ENCODE assay signal across 25 cellular contexts in genomic region chr20:63073738-63074065, GRCh38.
A peak's percentile ranks its signal among the peaks of the same experiment; 100 is the strongest.
DNase-seq lines count a peak whose midpoint lies in the region; ATAC-seq and TF ChIP-seq lines count a peak whose summit lies in the region.
"Had no signal": no experiment of that assay in that cellular context is flagged by ENCODE, and none has a peak within 500 bp of the region (broad histone marks: within the 10 kb centered on the region; RNA-seq: fewer than 3 reads in every experiment).

No MANE protein-coding gene starts in this region.

- H3K4me3 ChIP-seq in trophoblast cell (ENCODE audit: low read depth, low read length) (peak overlapping the region; percentile 36), SJCRH30 (no peak overlapping the region)
- H3K4me3 ChIP-seq: GM23248, SJSA1 had no signal

- no peak overlapping the region for H2BK5ac ChIP-seq in trophoblast cell (ENCODE audit: low read depth, low read length, poor library complexity)

- no peaks in the 10 kb centered on the region for H3K79me2 ChIP-seq in trophoblast cell (ENCODE audit: control insufficient read depth, insufficient read depth, low read length, poor library complexity)

- no peak for TF ChIP-seq CTCF in natural killer cell (IDR thresholded peaks at IDR 0.05)
- TF ChIP-seq CTCF in glutamatergic neuron (IDR thresholded peaks at IDR 0.05; ENCODE audit: partially characterized antibody, unreplicated experiment): no peak

- no peak overlapping the region for H3K4me2 ChIP-seq in trophoblast cell (ENCODE audit: low read length)
- H3K4me2 ChIP-seq: KMS-11 had no signal

- H2AK5ac ChIP-seq in trophoblast cell (ENCODE audit: low read length): no peak overlapping the region

- H3K4me1 ChIP-seq in trophoblast cell (ENCODE audit: control insufficient read depth in 1 of 2, insufficient read depth in 2 of 2, low read length in 2 of 2) (no peaks in the 10 kb centered on the region), SJCRH30 (no peaks in the 10 kb centered on the region)
- H3K4me1 ChIP-seq: SJSA1 had no signal

- no peak overlapping the region for H2AFZ ChIP-seq in trophoblast cell (ENCODE audit: insufficient read depth, low read length, poor library complexity)
- H2AFZ ChIP-seq: GM23248 had no signal

- peaks cover 25% of the 10 kb centered on the region for H3K36me3 Mint-ChIP-seq in natural killer cell treated with Interleukin-12 subunit alpha and Interleukin-12 subunit beta and Interleukin-15 and Interleukin-18, amount 100 ng/mL, for 72 hours
- H3K36me3 Mint-ChIP-seq in natural killer cell (peaks cover 18% of the 10 kb centered on the region), glutamatergic neuron (ENCODE audit: unreplicated experiment) (peaks cover 12% of the 10 kb centered on the region)

- no peaks in the 10 kb centered on the region for H3K4me1 Mint-ChIP-seq in natural killer cell treated with Interleukin-12 subunit alpha and Interleukin-12 subunit beta and Interleukin-15 and Interleukin-18, amount 100 ng/mL, for 72 hours (ENCODE audit: low read depth in 2 of 2)
- H3K4me1 Mint-ChIP-seq in natural killer cell (no peaks in the 10 kb centered on the region), glutamatergic neuron (ENCODE audit: low read depth, unreplicated experiment) (peaks cover 2% of the 10 kb centered on the region)

- peaks cover 17 to 25% of the 10 kb centered on the region in 2 donors for H3K27me3 Mint-ChIP-seq in natural killer cell treated with Interleukin-12 subunit alpha and Interleukin-12 subunit beta and Interleukin-15 and Interleukin-18, amount 100 ng/mL, for 72 hours
- H3K27me3 Mint-ChIP-seq in natural killer cell (ENCODE audit: low read depth in 2 of 2) (peaks cover 22 to 34% of the 10 kb centered on the region in 2 donors), glutamatergic neuron (ENCODE audit: unreplicated experiment) (peaks cover 19% of the 10 kb centered on the region)

- no peak overlapping the region for H4K91ac ChIP-seq in trophoblast cell (ENCODE audit: low read depth, low read length)

- H3K18ac ChIP-seq in trophoblast cell (ENCODE audit: low read length): no peak overlapping the region

- H3K27me3 ChIP-seq in trophoblast cell (ENCODE audit: insufficient read depth, low read length): peaks cover 30% of the 10 kb centered on the region
- H3K27me3 ChIP-seq in SJCRH30: no peaks in the 10 kb centered on the region

- no peak overlapping the region for H4K12ac ChIP-seq in trophoblast cell (ENCODE audit: low read depth, low read length)

- no peak overlapping the region for H4K8ac ChIP-seq in trophoblast cell (ENCODE audit: low read depth, low read length)

- no peak overlapping the region for H3K14ac ChIP-seq in trophoblast cell (ENCODE audit: low read length)

- H3K4ac ChIP-seq in trophoblast cell (ENCODE audit: low read depth, low read length): no peak overlapping the region

- H3K9me3 Mint-ChIP-seq in natural killer cell treated with Interleukin-12 subunit alpha and Interleukin-12 subunit beta and Interleukin-15 and Interleukin-18, amount 100 ng/mL, for 72 hours: peaks cover 12% of the 10 kb centered on the region
- peaks cover 6 to 9% of the 10 kb centered on the region in 2 donors for H3K9me3 Mint-ChIP-seq in natural killer cell
- peaks cover 8% of the 10 kb centered on the region for H3K9me3 Mint-ChIP-seq in glutamatergic neuron (ENCODE audit: unreplicated experiment)

- peak; percentile 15 for DNase-seq in natural killer cell treated with Interleukin-12 subunit alpha and Interleukin-12 subunit beta and Interleukin-15 and Interleukin-18, amount 100 ng/mL, for 72 hours (ENCODE audit: low spot score)
- no peak for DNase-seq in natural killer cell
- DNase-seq in glutamatergic neuron: peak; percentile 0
- no peak for DNase-seq in trophoblast cell
- DNase-seq in SJCRH30: no peak
- DNase-seq in globus pallidus (ENCODE audit: low spot score): no peak
- DNase-seq: C1 segment of cervical spinal cord; CD4-positive, alpha-beta memory T cell; COR-L47; DMS53; GM23248; H9; HFFc6; MM.1S; NCI-H2029; NCI-H446 treated with DMSO at 0.1 percent for 48 hours; NCI-H526; NCI-H82; NK-92 treated with Interleukin-12 subunit alpha and Interleukin-12 subunit beta, amount 100 ng/mL, for 24 hours; PC-3 had no signal

- H2BK120ac ChIP-seq in trophoblast cell (ENCODE audit: insufficient read depth, low read length, poor library complexity): no peak overlapping the region

- intact Hi-C loops in natural killer cell (cut with micrococcal nuclease): no loop called here

- H3K27ac ChIP-seq in trophoblast cell (ENCODE audit: low read depth, low read length): no peak overlapping the region
- no peak overlapping the region for H3K27ac ChIP-seq in SJCRH30
- H3K27ac ChIP-seq: GM23248, KMS-11, SJSA1 had no signal

- no CpG with 5 or more reads among the region's 6 CpGs for WGBS in trophoblast cell (ENCODE audit: extremely low coverage, insufficient coverage, insufficient read length)

- H3K9me3 ChIP-seq in trophoblast cell (ENCODE audit: insufficient read depth, low read depth, low read length): peaks cover 9% of the 10 kb centered on the region
- 0 out of 2 replicates have a peak, but pooled peaks cover 3% of the 10 kb centered on the region for H3K9me3 ChIP-seq in SJCRH30 (replicated peaks)

- H3K4me3 Mint-ChIP-seq in natural killer cell treated with Interleukin-12 subunit alpha and Interleukin-12 subunit beta and Interleukin-15 and Interleukin-18, amount 100 ng/mL, for 72 hours: no peak overlapping the region
- H3K4me3 Mint-ChIP-seq in natural killer cell (no peak overlapping the region), glutamatergic neuron (ENCODE audit: unreplicated experiment) (no peak overlapping the region)
- H3K4me3 Mint-ChIP-seq: HFFc6 had no signal

- no peaks in the 10 kb centered on the region for H3K79me1 ChIP-seq in trophoblast cell (ENCODE audit: low read length)

- H3K36me3 ChIP-seq in trophoblast cell (ENCODE audit: control insufficient read depth in 1 of 2, insufficient read depth in 2 of 2, low read length in 2 of 2) (no peaks in the 10 kb centered on the region), SJCRH30 (no peaks in the 10 kb centered on the region)
- H3K36me3 ChIP-seq: SJSA1 had no signal

- H3K27ac Mint-ChIP-seq in natural killer cell treated with Interleukin-12 subunit alpha and Interleukin-12 subunit beta and Interleukin-15 and Interleukin-18, amount 100 ng/mL, for 72 hours: no peak overlapping the region
- H3K27ac Mint-ChIP-seq in natural killer cell (no peak overlapping the region), glutamatergic neuron (ENCODE audit: unreplicated experiment) (no peak overlapping the region)
- H3K27ac Mint-ChIP-seq: CD4-positive, alpha-beta memory T cell; H9; HFFc6; IgD-negative memory B cell had no signal

- no peak overlapping the region for H3K9ac ChIP-seq in trophoblast cell (ENCODE audit: low read length)
- H3K9ac ChIP-seq: GM23248, KMS-11 had no signal

- no peak for ATAC-seq in natural killer cell treated with Interleukin-12 subunit alpha and Interleukin-12 subunit beta and Interleukin-15 and Interleukin-18, amount 100 ng/mL, for 72 hours
- ATAC-seq in natural killer cell: no peak
- no peak for ATAC-seq in HG02970 (IDR thresholded peaks at IDR 0.05; ENCODE audit: low FRiP score, unreplicated experiment)
- ATAC-seq: PC-3, Right ventricle myocardium inferior had no signal

- H3K23ac ChIP-seq in trophoblast cell (ENCODE audit: low read length): no peak overlapping the region

- H2BK12ac ChIP-seq in trophoblast cell (ENCODE audit: low read length): no peak overlapping the region

Comparison
In these comparisons a context has a peak if more than half of its experiments do, and no peak if none do; other contexts are left out.
1. DNase-seq: peak in natural killer cell treated with Interleukin-12 subunit alpha and Interleukin-12 subunit beta and Interleukin-15 and Interleukin-18, amount 100 ng/mL, for 72 hours (single experiment) and glutamatergic neuron (single experiment); none in natural killer cell (single experiment), trophoblast cell (0 of 2), SJCRH30 (0 of 2) and globus pallidus (single experiment).